Comparison of ENCODE assay signal across 9 cellular contexts in the genomic region with DNA sequence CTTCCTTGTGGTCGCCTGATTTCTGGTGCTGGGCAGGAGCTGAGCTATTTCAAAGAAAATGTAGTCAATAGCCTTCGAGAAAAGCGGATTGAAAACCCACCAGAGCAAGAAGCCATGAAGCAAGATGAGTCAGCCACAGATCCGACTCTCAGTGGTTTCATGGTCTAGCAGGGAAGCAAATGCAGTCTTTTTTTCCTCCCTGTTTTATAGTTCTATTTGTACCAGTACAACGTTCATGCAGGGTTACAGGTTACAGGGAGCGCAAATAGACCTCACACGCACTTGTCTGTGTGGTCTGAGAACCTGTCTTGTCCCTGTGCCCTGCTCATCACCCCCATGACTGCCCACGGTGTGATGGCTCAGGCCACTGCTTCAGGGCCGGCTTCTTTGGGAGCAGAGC.
DNase-seq lines count a peak whose midpoint lies in the region; ATAC-seq, FAIRE-seq and TF ChIP-seq lines count a peak whose summit lies in the region.
"Had no signal": no experiment of that assay in that cellular context is flagged by ENCODE, and none has a peak within 500 bp of the region (broad histone marks: within the 10 kb centered on the region; RNA-seq: fewer than 3 reads in every experiment).

No MANE protein-coding gene starts in this region.

- no peak for TF ChIP-seq CTCF in GM12878 (IDR thresholded peaks at IDR 0.05 in 2 of 3, conservative IDR thresholded peaks at IDR 0.05 in 1 of 3; ENCODE audit: control insufficient read depth in 2 of 3, extremely low read depth in 1 of 3, insufficient read depth in 1 of 3, low read depth in 3 of 3, low read length in 3 of 3)
- no peak for TF ChIP-seq CTCF in A673 (conservative IDR thresholded peaks at IDR 0.05; ENCODE audit: low read depth, low read length)
- TF ChIP-seq CTCF in upper lobe of right lung (IDR thresholded peaks at IDR 0.05), result no peak

- H3K4me3 ChIP-seq in GM12878, result no peak overlapping the region
- H3K4me3 ChIP-seq in A673 (ENCODE audit: low read depth, low read length, poor library complexity, severe bottlenecking), result no peak overlapping the region
- no peak overlapping the region for H3K4me3 ChIP-seq in upper lobe of right lung

- no peaks in the 10 kb centered on the region for H3K79me2 ChIP-seq in GM12878 (ENCODE audit: control insufficient read depth, insufficient read depth, low read length)

- RAD21 ChIA-PET in GM12878 (lab: Charles Lee; ENCODE audit: unreplicated experiment), result interaction anchor here (1.0 kb wide), 1 partner anchor 27 kb away, joined by 3 read pairs; no protein-coding TSS in a partner anchor

- TF ChIP-seq RAD21 in GM12878 (IDR thresholded peaks at IDR 0.05; ENCODE audit: insufficient read depth, low read depth, low read length), result no peak

- DNase-seq in GM12878 (ENCODE audit: low read depth, low spot score), result no peak
- DNase-seq in A673 (ENCODE audit: low spot score), result no peak
- DNase-seq in upper lobe of right lung, result no peak
- no peak for DNase-seq in NCI-H2227 treated with DMSO at 0.1 percent for 48 hours (lab: John Stamatoyannopoulos, UW)
- DNase-seq in NCI-H1694 (lab: John Stamatoyannopoulos, UW), result no peak
- DNase-seq: H9 had no signal

- no peak overlapping the region for H3K9ac ChIP-seq in GM12878 (ENCODE audit: control insufficient read depth, insufficient read depth, low read length)

- WGBS in GM12878 (ENCODE audit: insufficient coverage, insufficient replicate concordance, low lambda C conversion rate, missing lambda C conversion rate), result 0% methylated on average over 9 of the region's 9 CpGs

- peaks cover 0 to 3% of the 10 kb centered on the region in 2 experiments; a peak in 2 of 4 replicates for H3K27me3 ChIP-seq in GM12878 (replicated peaks in 1 of 2; ENCODE audit: control insufficient read depth in 2 of 2, insufficient read depth in 2 of 2, low read length in 1 of 2)
- H3K27me3 ChIP-seq in A673 (replicated peaks; ENCODE audit: insufficient read depth, low read depth, low read length, poor library complexity), result no peaks in the 10 kb centered on the region
- no peaks in the 10 kb centered on the region for H3K27me3 ChIP-seq in upper lobe of right lung

- H3K27ac ChIP-seq in GM12878 (ENCODE audit: control insufficient read depth, insufficient read depth) (no peak overlapping the region), A673 (ENCODE audit: low read depth, low read length, poor library complexity, severe bottlenecking) (no peak overlapping the region), upper lobe of right lung (no peak overlapping the region)

- CTCF ChIA-PET in GM12878 (lab: Yijun Ruan, JAX), result no interaction called here
- CTCF ChIA-PET in A673 (lab: Charles Lee), result no interaction called here

- H3K4me2 ChIP-seq in GM12878 (ENCODE audit: control insufficient read depth, insufficient read depth), result peak overlapping the region; percentile 31; the same call in 1 of the 2 replicates

- H3K36me3 ChIP-seq in GM12878 (ENCODE audit: control insufficient read depth in 2 of 2, insufficient read depth in 2 of 2, low read length in 1 of 2) (no peaks in the 10 kb centered on the region), A673 (ENCODE audit: insufficient read depth, low read length, poor library complexity, severe bottlenecking) (no peaks in the 10 kb centered on the region), upper lobe of right lung (no peaks in the 10 kb centered on the region)

- TF ChIP-seq POLR2A in GM12878 (IDR thresholded peaks at IDR 0.05; ENCODE audit: low read depth, low read length), result no peak

- BruUV-seq in GM12878 (replicated peaks; lab: Mats Ljungman, UMichigan) (no TSS peak), A673 (replicated peaks; lab: Mats Ljungman, UMichigan) (no TSS peak)

- in situ Hi-C loops in GM12878 (cut with MboI), result no loop called here

- H3K4me1 ChIP-seq in GM12878 (ENCODE audit: control insufficient read depth, insufficient read depth, low read length) (peaks cover 14% of the 10 kb centered on the region), A673 (ENCODE audit: insufficient read depth, low read length, poor library complexity, severe bottlenecking) (no peaks in the 10 kb centered on the region), upper lobe of right lung (no peaks in the 10 kb centered on the region)

- H2AFZ ChIP-seq in GM12878 (ENCODE audit: control insufficient read depth, low read depth, low read length), result no peak overlapping the region

- ATAC-seq in GM18861 (IDR thresholded peaks at IDR 0.05; ENCODE audit: unreplicated experiment) (peak; percentile 91), GM21447 (IDR thresholded peaks at IDR 0.05; ENCODE audit: unreplicated experiment) (peak; percentile 89), HG03108 (IDR thresholded peaks at IDR 0.05; ENCODE audit: unreplicated experiment) (peak; percentile 84), GM12878 (peak; percentile 94), upper lobe of right lung (no peak)

- POLR2A ChIA-PET in GM12878 (lab: Charles Lee) (interaction anchor here (0.5 kb wide), 1 partner anchor 9 kb away, joined by 3 read pairs; no protein-coding TSS in a partner anchor), A673 (lab: Charles Lee; ENCODE audit: low non-redundant PET) (no interaction called here)

- H3K9me3 ChIP-seq in GM12878 (replicated peaks; ENCODE audit: control insufficient read depth, insufficient read depth, low read length) (peaks cover 6% of the 10 kb centered on the region; the same call in 2 of the 3 replicates), A673 (ENCODE audit: low read depth, low read length, poor library complexity, severe bottlenecking) (no peaks in the 10 kb centered on the region), upper lobe of right lung (no peaks in the 10 kb centered on the region)

- peak in 1 of 2 experiments; percentile 51; a peak in 1 of 4 replicates for TF ChIP-seq EP300 in GM12878 (IDR thresholded peaks at IDR 0.05; ENCODE audit: borderline replicate concordance in 1 of 2, control insufficient read depth in 1 of 2, low read depth in 2 of 2, low read length in 2 of 2)

- SMC1A ChIA-PET in GM12878 (lab: Charles Lee; ENCODE audit: uncharacterized antibody, unreplicated experiment), result interaction anchor here (0.8 kb wide), 1 partner anchor 20 kb away, joined by 4 read pairs; no protein-coding TSS in a partner anchor

- FAIRE-seq in GM12878 (lab: Jason Lieb, UNC), result peak; percentile 92

- no peaks in the 10 kb centered on the region for H4K20me1 ChIP-seq in GM12878 (ENCODE audit: control insufficient read depth, insufficient read depth)

- intact Hi-C loops in GM12878 (cut with micrococcal nuclease; ENCODE audit: unreplicated experiment) (loop anchor here (10.0 kb wide), 1 partner anchor 237 kb away; no protein-coding TSS in a partner anchor), A673 (cut with micrococcal nuclease; ENCODE audit: unreplicated experiment) (no loop called here), upper lobe of right lung (cut with DNase I) (no loop called here)

TF ChIP-seq in GM12878, 131 proteins besides CTCF, POLR2A, EP300 and RAD21 (continues in another document):
- TF ChIP-seq, protein P1, sequence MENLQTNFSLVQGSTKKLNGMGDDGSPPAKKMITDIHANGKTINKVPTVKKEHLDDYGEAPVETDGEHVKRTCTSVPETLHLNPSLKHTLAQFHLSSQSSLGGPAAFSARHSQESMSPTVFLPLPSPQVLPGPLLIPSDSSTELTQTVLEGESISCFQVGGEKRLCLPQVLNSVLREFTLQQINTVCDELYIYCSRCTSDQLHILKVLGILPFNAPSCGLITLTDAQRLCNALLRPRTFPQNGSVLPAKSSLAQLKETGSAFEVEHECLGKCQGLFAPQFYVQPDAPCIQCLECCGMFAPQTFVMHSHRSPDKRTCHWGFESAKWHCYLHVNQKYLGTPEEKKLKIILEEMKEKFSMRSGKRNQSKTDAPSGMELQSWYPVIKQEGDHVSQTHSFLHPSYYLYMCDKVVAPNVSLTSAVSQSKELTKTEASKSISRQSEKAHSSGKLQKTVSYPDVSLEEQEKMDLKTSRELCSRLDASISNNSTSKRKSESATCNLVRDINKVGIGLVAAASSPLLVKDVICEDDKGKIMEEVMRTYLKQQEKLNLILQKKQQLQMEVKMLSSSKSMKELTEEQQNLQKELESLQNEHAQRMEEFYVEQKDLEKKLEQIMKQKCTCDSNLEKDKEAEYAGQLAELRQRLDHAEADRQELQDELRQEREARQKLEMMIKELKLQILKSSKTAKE (IDR thresholded peaks at IDR 0.05; ENCODE audit: low read depth, poor library complexity, severe bottlenecking), result peak; percentile 76
- TF ChIP-seq SMC3 (IDR thresholded peaks at IDR 0.05; ENCODE audit: borderline replicate concordance, low read length) (no peak), ATF2 (IDR thresholded peaks at IDR 0.05; ENCODE audit: low read length) (peak; percentile 74), MTA2 (IDR thresholded peaks at IDR 0.05; ENCODE audit: low read depth) (peak; percentile 49), ATF7 (IDR thresholded peaks at IDR 0.05; ENCODE audit: low read depth) (no peak), CBFB (IDR thresholded peaks at IDR 0.05; ENCODE audit: low read depth) (0 out of 2 replicates have a peak, but pooled peaks have one; percentile 39), EED (IDR thresholded peaks at IDR 0.05; ENCODE audit: low read depth) (peak; percentile 64), BCL11A (IDR thresholded peaks at IDR 0.05; ENCODE audit: low read depth, low read length) (peak; percentile 68; the same call in 1 of the 2 replicates), SIN3A (IDR thresholded peaks at IDR 0.05; ENCODE audit: low read depth, low read length) (no peak), MEF2B (IDR thresholded peaks at IDR 0.05; ENCODE audit: partially characterized antibody, poor library complexity, severe bottlenecking) (peak; percentile 52)
